In the genomic region with DNA sequence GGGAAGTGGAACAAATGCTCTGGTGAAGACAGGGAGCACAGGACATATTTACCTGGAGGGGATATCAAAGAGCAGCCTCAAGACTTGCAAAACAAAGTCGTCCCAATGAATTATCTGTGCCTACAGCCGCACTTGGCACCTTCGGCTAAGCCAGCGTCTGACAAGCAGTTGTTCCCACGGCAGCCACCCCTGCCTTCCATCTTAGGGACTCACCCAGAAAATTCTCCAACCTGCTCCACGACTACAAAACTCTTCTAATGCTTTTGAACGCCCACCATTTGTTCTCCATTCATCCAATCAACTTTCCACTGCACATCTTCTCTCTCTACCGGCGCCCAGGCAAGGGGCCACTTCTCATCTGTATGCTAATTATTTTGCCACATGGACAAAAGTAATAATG, we compare ENCODE assay signal across 22 cellular contexts. TPM values are rescaled to one million over a fixed set of nuclear protein-coding genes. Genes with fewer than 3 reads are reported as not detected.
DNase-seq lines count a peak whose midpoint lies in the region; FAIRE-seq and TF ChIP-seq lines count a peak whose summit lies in the region.
"Had no signal": no experiment of that assay in that cellular context is flagged by ENCODE, and none has a peak within 500 bp of the region (broad histone marks: within the 10 kb centered on the region; RNA-seq: fewer than 3 reads in every experiment).

No MANE protein-coding gene starts in this region.

- H3K27me3 Mint-ChIP-seq in brain (peaks cover 8% of the 10 kb centered on the region), neural progenitor cell (ENCODE audit: insufficient read depth, low read depth) (peaks cover 21% of the 10 kb centered on the region)

- H3K4me1 Mint-ChIP-seq in brain = peaks cover 81% of the 10 kb centered on the region
- H3K4me1 Mint-ChIP-seq in neural progenitor cell = peaks cover 20% of the 10 kb centered on the region
- H3K4me1 Mint-ChIP-seq: activated T-helper 17 cell treated with anti-CD3 and anti-CD28 coated beads, Interleukin-2, amount 50 U/mL, for 72 hours had no signal

- dilution Hi-C loops in mammary epithelial cell (cut with HindIII; ENCODE audit: low sequenced_read_pairs) = no loop called here

- no peaks in the 10 kb centered on the region for H3K9me3 Mint-ChIP-seq in brain
- H3K9me3 Mint-ChIP-seq in neural progenitor cell = no peaks in the 10 kb centered on the region
- H3K9me3 Mint-ChIP-seq: T-helper 1 cell treated with Interleukin-12 subunit alpha and Interleukin-12 subunit beta and Interleukin-4 antibody, amounts not matched to agents 30 μg/mL and 1 μg/mL, for 36 hours; WTC11 had no signal

- H3K4me3 Mint-ChIP-seq in brain (peak overlapping the region; percentile 82 to 88 (median 85)), neural progenitor cell (peak overlapping the region; percentile 39)
- H3K4me3 Mint-ChIP-seq: activated T-helper 17 cell treated with anti-CD3 and anti-CD28 coated beads, Interleukin-2, amount 50 U/mL, for 72 hours; T-helper 1 cell treated with Interleukin-12 subunit alpha and Interleukin-12 subunit beta and Interleukin-4 antibody, amounts not matched to agents 30 μg/mL and 1 μg/mL, for 36 hours had no signal

- H3K9ac ChIP-seq in neural progenitor cell (no peak overlapping the region), mammary epithelial cell (ENCODE audit: insufficient read depth, low read length) (no peak overlapping the region)
- H3K9ac ChIP-seq: KMS-11 had no signal

- FAIRE-seq in D721Med (lab: Jason Lieb, UNC) = no peak
- FAIRE-seq: A549 had no signal

- H3K27ac ChIP-seq in neural progenitor cell (no peak overlapping the region), mammary epithelial cell (ENCODE audit: insufficient read depth, low read depth, low read length) (no peak overlapping the region)
- H3K27ac ChIP-seq: A549, C4-2B, KMS-11, neutrophil had no signal

- no TSS peak for BruUV-seq in mammary epithelial cell (replicated peaks; lab: Mats Ljungman, UMichigan)

- H3K79me2 ChIP-seq in neural progenitor cell (ENCODE audit: low read depth) (no peaks in the 10 kb centered on the region), mammary epithelial cell (ENCODE audit: insufficient read depth, low read length) (no peaks in the 10 kb centered on the region)

- peak overlapping the region; percentile 54 to 93 (median 82) for H3K27ac Mint-ChIP-seq in brain
- H3K27ac Mint-ChIP-seq in neural progenitor cell = no peak overlapping the region
- H3K27ac Mint-ChIP-seq: activated T-helper 17 cell treated with anti-CD3 and anti-CD28 coated beads, Interleukin-2, amount 50 U/mL, for 72 hours; T-helper 1 cell treated with Interleukin-12 subunit alpha and Interleukin-12 subunit beta and Interleukin-4 antibody, amounts not matched to agents 30 μg/mL and 1 μg/mL, for 36 hours; WTC11 had no signal

- H3K4me3 ChIP-seq in neural progenitor cell = peak overlapping the region; percentile 22
- H3K4me3 ChIP-seq in mammary epithelial cell (replicated peaks in 1 of 3; ENCODE audit: insufficient read depth in 1 of 3, low read depth in 2 of 3, low read length in 3 of 3) = no peak overlapping the region
- H3K4me3 ChIP-seq: A549 had no signal

- H3K4me1 ChIP-seq in neural progenitor cell (peaks cover 23% of the 10 kb centered on the region), mammary epithelial cell (ENCODE audit: insufficient read depth, low read length) (no peaks in the 10 kb centered on the region)
- H3K4me1 ChIP-seq: A549 had no signal

- H3F3A ChIP-seq in neural progenitor cell (ENCODE audit: low read depth) = peaks cover 11% of the 10 kb centered on the region

- H3K9me3 ChIP-seq in neural progenitor cell (ENCODE audit: low read depth) (no peaks in the 10 kb centered on the region), mammary epithelial cell (replicated peaks; ENCODE audit: insufficient read depth, low read length) (peaks cover 23% of the 10 kb centered on the region)
- H3K9me3 ChIP-seq: A549, neutrophil had no signal

- H4K20me1 ChIP-seq in neural progenitor cell (ENCODE audit: low read depth) (peaks cover 7% of the 10 kb centered on the region), mammary epithelial cell (ENCODE audit: insufficient read depth, low read length) (no peaks in the 10 kb centered on the region)

- H3K27me3 ChIP-seq in neural progenitor cell (peaks cover 49% of the 10 kb centered on the region), mammary epithelial cell (ENCODE audit: insufficient read depth, low read length) (no peaks in the 10 kb centered on the region)
- H3K27me3 ChIP-seq: neutrophil had no signal

- H3K36me3 Mint-ChIP-seq in brain (no peaks in the 10 kb centered on the region), neural progenitor cell (no peaks in the 10 kb centered on the region)
- H3K36me3 Mint-ChIP-seq: WTC11 had no signal

- CTCF ChIA-PET in mammary epithelial cell (lab: Charles Lee; ENCODE audit: low non-redundant PET) = no interaction called here

- DNase-seq in NCI-H2107 treated with DMSO at 0.1 percent for 48 hours (lab: John Stamatoyannopoulos, UW; ENCODE audit: unreplicated experiment) (peak; percentile 85), NCI-H2107 (lab: John Stamatoyannopoulos, UW) (no peak), NCI-H2227 (lab: John Stamatoyannopoulos, UW; ENCODE audit: unreplicated experiment) (peak; percentile 70), neural progenitor cell (ENCODE audit: low spot score) (no peak), D721Med (ENCODE audit: insufficient read length, low spot score) (no peak), midbrain (lab: John Stamatoyannopoulos, UW) (no peak), mammary epithelial cell (no peak)
- DNase-seq: left cardiac atrium; NCI-H1105; stimulated activated CD4-positive, alpha-beta T cell treated with anti-CD3 and anti-CD28 coated beads, Interleukin-15, amount 100 ng/mL, for 24 hours; stimulated activated naive CD8-positive, alpha-beta T cell treated with anti-CD3 and anti-CD28 coated beads, Interleukin-15, Interleukin-2, amounts not matched to agents 100 U/mL and 50 U/mL, for 24 hours had no signal

- TF ChIP-seq CTCF in brain (conservative IDR thresholded peaks at IDR 0.05) = no peak
- TF ChIP-seq CTCF in neural progenitor cell (IDR thresholded peaks at IDR 0.05) = no peak
- no peak for TF ChIP-seq CTCF in D721Med (IDR thresholded peaks at IDR 0.05; ENCODE audit: insufficient read depth, missing control alignments)
- no peak for TF ChIP-seq CTCF in mammary epithelial cell (conservative IDR thresholded peaks at IDR 0.05 in 1 of 2, IDR thresholded peaks at IDR 0.05 in 1 of 2; ENCODE audit: extremely low read depth in 1 of 2, insufficient read depth in 1 of 2, low read depth in 1 of 2, low read length in 2 of 2)

- intact Hi-C loops in mammary epithelial cell (cut with micrococcal nuclease) = no loop called here

- H3K36me3 ChIP-seq in neural progenitor cell (no peaks in the 10 kb centered on the region), mammary epithelial cell (ENCODE audit: insufficient read depth, low read length) (no peaks in the 10 kb centered on the region)
- H3K36me3 ChIP-seq: neutrophil had no signal

- in situ Hi-C loops in mammary epithelial cell (cut with MboI; ENCODE audit: low sequenced_read_pairs in 2 of 2) = no loop called here

- peak overlapping the region; percentile 66 for H3K4me2 ChIP-seq in neural progenitor cell
- H3K4me2 ChIP-seq in mammary epithelial cell (ENCODE audit: insufficient read depth, low read depth, low read length) = no peak overlapping the region
- H3K4me2 ChIP-seq: A549, KMS-11 had no signal

- H2AFZ ChIP-seq in neural progenitor cell (replicated peaks) (no peak overlapping the region), mammary epithelial cell (ENCODE audit: low read depth, low read length) (no peak overlapping the region)

- 51% methylated on average over 7 of the region's 9 CpGs for WGBS in mammary epithelial cell (ENCODE audit: low coverage, missing lambda C conversion rate)

RNA-seq across cellular contexts. Expression of gene MYT1L, which starts 7.0 kb away (rescaled TPM):
- polyA plus RNA-seq in brain (ENCODE audit: insufficient read depth, low read depth, low replicate concordance) = 16.3 TPM
- 0.03 TPM in 1 of 2 replicates, not detected in the other for total RNA-seq in neural progenitor cell (ENCODE audit: low replicate concordance)
- under 1 TPM in 1 of 2 donors, not detected in 1; 0.17 TPM for total RNA-seq in mammary epithelial cell
- polyA plus RNA-seq in mammary epithelial cell = not detected
- not detected for polyA minus RNA-seq in mammary epithelial cell
- total RNA-seq: activated T-helper 17 cell treated with anti-CD3 and anti-CD28 coated beads, Interleukin-2, amount 50 U/mL, for 72 hours; Daoy; fibroblast of villous mesenchyme; left cardiac atrium; ureter had no signal
- polyA plus RNA-seq: A549 had no signal

Comparison
In these comparisons a context has a peak if more than half of its experiments do, and no peak if none do; other contexts are left out.
1. DNase-seq: peak in NCI-H2107 treated with DMSO at 0.1 percent for 48 hours (single experiment) and NCI-H2227 (single experiment); none in NCI-H2107 (single experiment), neural progenitor cell (single experiment), D721Med (single experiment), midbrain (single experiment) and mammary epithelial cell (single experiment).